ENCODE assay signal across 8 cellular contexts in genomic region chr9:128067898-128068655, GRCh38. TPM values are rescaled to one million over a fixed set of nuclear protein-coding genes. Genes with fewer than 3 reads are reported as not detected.
A peak's percentile ranks its signal among the peaks of the same experiment; 100 is the strongest.
DNase-seq lines count a peak whose midpoint lies in the region; ATAC-seq and TF ChIP-seq lines count a peak whose summit lies in the region.

SLC25A25 (plus strand) TSS chr9:128068232; CDS start chr9:128068320, 88 bp downstream.

- POLR2A ChIA-PET in naive thymus-derived CD8-positive, alpha-beta T cell (lab: Charles Lee): interaction anchor here (0.6 to 6.2 kb wide), 29 partner anchors 10 to 333 kb away, joined by 3 to 54 read pairs (median 4); partner anchors contain the start of genes EEIG1 and TOR2A

- TF ChIP-seq CTCF in DND-41 (IDR thresholded peaks at IDR 0.05; ENCODE audit: borderline replicate concordance, extremely low read depth, low read length, poor library complexity, severe bottlenecking): no peak
- no peak for TF ChIP-seq CTCF in GM23338 (conservative IDR thresholded peaks at IDR 0.05; ENCODE audit: low read depth in 2 of 2)
- no peak for TF ChIP-seq CTCF in fibroblast of lung (conservative IDR thresholded peaks at IDR 0.05 in 1 of 2, IDR thresholded peaks at IDR 0.05 in 1 of 2; ENCODE audit: low read depth in 1 of 2, low read length in 2 of 2)

- H3F3A ChIP-seq in GM23338 (replicated peaks; ENCODE audit: low read depth): peaks cover 7% of the 10 kb centered on the region; the same call in 1 of the 2 replicates

- H3K27ac ChIP-seq in DND-41 (ENCODE audit: low read length): peak within 1 kb of the TSS; percentile 100
- H3K27ac ChIP-seq in GM23338 (ENCODE audit: low read depth): peak within 1 kb of the TSS; percentile 96
- peak within 1 kb of the TSS; percentile 99 for H3K27ac ChIP-seq in fibroblast of lung (ENCODE audit: insufficient read depth, low read length)

- peaks cover 5% of the 10 kb centered on the region; the same call in 1 of the 2 replicates for H3K9me2 ChIP-seq in GM23338 (ENCODE audit: insufficient read depth)

- ATAC-seq in DND-41 (ENCODE audit: insufficient read depth, low read depth) (peak; percentile 77), GM23338 (peak; percentile 74)
- ATAC-seq in naive thymus-derived CD8-positive, alpha-beta T cell: peak; percentile 73 to 82

- H3K9me3 ChIP-seq in DND-41 (ENCODE audit: insufficient read depth, low read length, severe bottlenecking) (no peaks in the 10 kb centered on the region), fibroblast of lung (ENCODE audit: control insufficient read depth, insufficient read depth, low read depth, low read length) (no peaks in the 10 kb centered on the region)

- H3K9me3 Mint-ChIP-seq in GM23338: no peaks in the 10 kb centered on the region
- no peaks in the 10 kb centered on the region for H3K9me3 Mint-ChIP-seq in naive thymus-derived CD8-positive, alpha-beta T cell

- H2AFZ ChIP-seq in DND-41 (ENCODE audit: low read depth, low read length): peak within 1 kb of the TSS; percentile 82
- H2AFZ ChIP-seq in GM23338: no peak within 1 kb of the TSS
- peak within 1 kb of the TSS; percentile 63 for H2AFZ ChIP-seq in fibroblast of lung (ENCODE audit: low read length)

- H3K4me3 ChIP-seq in DND-41 (ENCODE audit: low read depth in 1 of 2, low read length in 2 of 2) (peak within 1 kb of the TSS; percentile 89), GM23338 (peak within 1 kb of the TSS; percentile 87), fibroblast of lung (replicated peaks in 1 of 4; ENCODE audit: control extremely low read depth in 1 of 4, insufficient read depth in 1 of 4, low read depth in 3 of 4, low read length in 4 of 4) (peak within 1 kb of the TSS; percentile 72 to 97 (median 90))

- peak within 1 kb of the TSS; percentile 84 for H3K4me3 Mint-ChIP-seq in GM23338
- H3K4me3 Mint-ChIP-seq in naive thymus-derived CD8-positive, alpha-beta T cell: peak within 1 kb of the TSS in 8 of 10 donors; percentile 93 to 96 (median 95)

- H3K27me3 Mint-ChIP-seq in GM23338 (ENCODE audit: insufficient read depth, low read depth, poor library complexity): peaks cover 7% of the 10 kb centered on the region
- H3K27me3 Mint-ChIP-seq in naive thymus-derived CD8-positive, alpha-beta T cell: no peaks in the 10 kb centered on the region

- H3K27me3 ChIP-seq in DND-41 (ENCODE audit: insufficient read depth, low read length, poor library complexity) (no peaks in the 10 kb centered on the region), GM23338 (ENCODE audit: insufficient read depth) (no peaks in the 10 kb centered on the region), fibroblast of lung (ENCODE audit: control insufficient read depth, insufficient read depth, low read length) (no peaks in the 10 kb centered on the region)

- H3K4me2 ChIP-seq in DND-41 (ENCODE audit: insufficient read depth, low read length) (peak within 1 kb of the TSS; percentile 100), GM23338 (peak within 1 kb of the TSS; percentile 92), fibroblast of lung (ENCODE audit: extremely low read depth, insufficient read depth, low read length) (peak within 1 kb of the TSS; percentile 100)

- H3K9ac ChIP-seq in DND-41 (ENCODE audit: low read depth, low read length) (peak within 1 kb of the TSS; percentile 91), fibroblast of lung (ENCODE audit: insufficient read depth, low read length) (peak within 1 kb of the TSS; percentile 89)

- peak; percentile 100 for DNase-seq in DND-41
- DNase-seq in GM23338 (ENCODE audit: low spot score): peak; percentile 100
- DNase-seq in LHCN-M2 (ENCODE audit: low read depth): peak; percentile 98
- DNase-seq in RPMI8226: peak; percentile 100
- DNase-seq in activated T-helper 1 cell treated with anti-CD3 and anti-CD28 coated beads, Interleukin-2, amount 50 U/mL, for 16 hours (ENCODE audit: low read depth in 1 of 2, low spot score in 1 of 2): peak; percentile 100
- DNase-seq in fibroblast of lung (ENCODE audit: low read depth in 2 of 2): peak; percentile 97 to 99
- DNase-seq in naive thymus-derived CD8-positive, alpha-beta T cell: peak; percentile 99 to 100 (median 100)
- peak; percentile 98 to 100 (median 100) for DNase-seq in stimulated activated naive CD4-positive, alpha-beta T cell (lab: John Stamatoyannopoulos, UW)

- H4K20me1 ChIP-seq in DND-41 (ENCODE audit: insufficient read depth, low read length) (0 out of 2 replicates have a peak, but pooled peaks cover 4% of the 10 kb centered on the region), GM23338 (replicated peaks; ENCODE audit: insufficient read depth) (0 out of 2 replicates have a peak, but pooled peaks cover 5% of the 10 kb centered on the region), fibroblast of lung (ENCODE audit: control insufficient read depth, extremely low read depth, insufficient read depth, low read length) (no peaks in the 10 kb centered on the region)

- H3K36me3 ChIP-seq in DND-41 (ENCODE audit: insufficient read depth, low read length): peaks cover 8% of the 10 kb centered on the region
- H3K36me3 ChIP-seq in GM23338 (ENCODE audit: insufficient read depth): no peaks in the 10 kb centered on the region
- H3K36me3 ChIP-seq in fibroblast of lung (ENCODE audit: control insufficient read depth, insufficient read depth, low read length): peaks cover 7% of the 10 kb centered on the region

- H3K36me3 Mint-ChIP-seq in GM23338 (ENCODE audit: low read depth): no peaks in the 10 kb centered on the region
- peaks cover 0 to 6% (median 0%) of the 10 kb centered on the region in 3 donors for H3K36me3 Mint-ChIP-seq in naive thymus-derived CD8-positive, alpha-beta T cell

- H3K79me2 ChIP-seq in DND-41 (ENCODE audit: insufficient read depth, low read length): peaks cover 70% of the 10 kb centered on the region
- peaks cover 53% of the 10 kb centered on the region for H3K79me2 ChIP-seq in GM23338 (replicated peaks; ENCODE audit: insufficient read depth)
- H3K79me2 ChIP-seq in fibroblast of lung (ENCODE audit: control insufficient read depth, insufficient read depth, low read length): peaks cover 54% of the 10 kb centered on the region

- no peak within 1 kb of the TSS for H3K27ac Mint-ChIP-seq in GM23338
- peak within 1 kb of the TSS; percentile 70 to 96 (median 91) for H3K27ac Mint-ChIP-seq in naive thymus-derived CD8-positive, alpha-beta T cell

- H3K4me1 Mint-ChIP-seq in GM23338: peaks cover 38% of the 10 kb centered on the region
- peaks cover 26 to 69% (median 48%) of the 10 kb centered on the region in 4 donors for H3K4me1 Mint-ChIP-seq in naive thymus-derived CD8-positive, alpha-beta T cell

- H3K4me1 ChIP-seq in DND-41 (ENCODE audit: insufficient read depth, low read length): peaks cover 67% of the 10 kb centered on the region
- H3K4me1 ChIP-seq in GM23338 (ENCODE audit: insufficient read depth): peaks cover 22% of the 10 kb centered on the region
- H3K4me1 ChIP-seq in fibroblast of lung (ENCODE audit: control insufficient read depth, extremely low read depth, insufficient read depth, low read length): peaks cover 21% of the 10 kb centered on the region

TF ChIP-seq in GM23338, 12 proteins besides CTCF, POLR2A, EP300 and RAD21 (continues in another document):
- TF ChIP-seq, protein P1, sequence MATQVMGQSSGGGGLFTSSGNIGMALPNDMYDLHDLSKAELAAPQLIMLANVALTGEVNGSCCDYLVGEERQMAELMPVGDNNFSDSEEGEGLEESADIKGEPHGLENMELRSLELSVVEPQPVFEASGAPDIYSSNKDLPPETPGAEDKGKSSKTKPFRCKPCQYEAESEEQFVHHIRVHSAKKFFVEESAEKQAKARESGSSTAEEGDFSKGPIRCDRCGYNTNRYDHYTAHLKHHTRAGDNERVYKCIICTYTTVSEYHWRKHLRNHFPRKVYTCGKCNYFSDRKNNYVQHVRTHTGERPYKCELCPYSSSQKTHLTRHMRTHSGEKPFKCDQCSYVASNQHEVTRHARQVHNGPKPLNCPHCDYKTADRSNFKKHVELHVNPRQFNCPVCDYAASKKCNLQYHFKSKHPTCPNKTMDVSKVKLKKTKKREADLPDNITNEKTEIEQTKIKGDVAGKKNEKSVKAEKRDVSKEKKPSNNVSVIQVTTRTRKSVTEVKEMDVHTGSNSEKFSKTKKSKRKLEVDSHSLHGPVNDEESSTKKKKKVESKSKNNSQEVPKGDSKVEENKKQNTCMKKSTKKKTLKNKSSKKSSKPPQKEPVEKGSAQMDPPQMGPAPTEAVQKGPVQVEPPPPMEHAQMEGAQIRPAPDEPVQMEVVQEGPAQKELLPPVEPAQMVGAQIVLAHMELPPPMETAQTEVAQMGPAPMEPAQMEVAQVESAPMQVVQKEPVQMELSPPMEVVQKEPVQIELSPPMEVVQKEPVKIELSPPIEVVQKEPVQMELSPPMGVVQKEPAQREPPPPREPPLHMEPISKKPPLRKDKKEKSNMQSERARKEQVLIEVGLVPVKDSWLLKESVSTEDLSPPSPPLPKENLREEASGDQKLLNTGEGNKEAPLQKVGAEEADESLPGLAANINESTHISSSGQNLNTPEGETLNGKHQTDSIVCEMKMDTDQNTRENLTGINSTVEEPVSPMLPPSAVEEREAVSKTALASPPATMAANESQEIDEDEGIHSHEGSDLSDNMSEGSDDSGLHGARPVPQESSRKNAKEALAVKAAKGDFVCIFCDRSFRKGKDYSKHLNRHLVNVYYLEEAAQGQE (IDR thresholded peaks at IDR 0.05; ENCODE audit: unreplicated experiment): no peak
- no peak for TF ChIP-seq ZNF114 (CRISPR knock-in tag; IDR thresholded peaks at IDR 0.05)
- TF ChIP-seq STAT1 (IDR thresholded peaks at IDR 0.05; ENCODE audit: unreplicated experiment): no peak
- TF ChIP-seq CREB1 (CRISPR knock-in tag; IDR thresholded peaks at IDR 0.05; ENCODE audit: low read depth): peak; percentile 50; the same call in 1 of the 2 replicates
- TF ChIP-seq POLR2AphosphoS5 (IDR thresholded peaks at IDR 0.05; ENCODE audit: low read depth): peak; percentile 57; the same call in 1 of the 2 replicates
- TF ChIP-seq ETS1 (IDR thresholded peaks at IDR 0.05): no peak

RNA-seq across cellular contexts. Expression of gene SLC25A25, which starts in this region (rescaled TPM):
- total RNA-seq in GM23338 (2014; rRNA removed; shearing (Covaris generic)): 21.2 and 27.0 TPM in 2 replicates
- polyA plus RNA-seq in GM23338 (2016; fragmentation: Nextera tagmentation; extraction: Ambion mirVana) (6.1 and 7.1 TPM in 2 replicates), fibroblast of lung (11.2 and 14.0 TPM in 2 replicates)
- total RNA-seq in LHCN-M2 (2014; rRNA removed) (24.9 and 25.2 TPM in 2 replicates), fibroblast of lung (24.1 and 30.7 TPM in 2 replicates)
- polyA plus RNA-seq in LHCN-M2 (2012): 11.2 TPM
- 14.1 and 16.2 TPM in 2 replicates for polyA plus RNA-seq in fibroblast of lung (2012)
- polyA minus RNA-seq in fibroblast of lung (ENCODE audit: low replicate concordance): 19.2 and 22.6 TPM in 2 replicates
- total RNA-seq in naive thymus-derived CD8-positive, alpha-beta T cell: 10 to 100 TPM; 18.6 to 18.9 TPM
- 10 to 100 TPM; 12.1 to 17.8 (median 13.8) TPM for polyA plus RNA-seq in naive thymus-derived CD8-positive, alpha-beta T cell

Comparison
In these comparisons a context has a peak if more than half of its experiments do, and no peak if none do; other contexts are left out.
1. Peak in every context shown above with its lines: DNase-seq, ATAC-seq, H3K4me3 ChIP-seq and H3K27ac ChIP-seq.